Comparison of ENCODE assay signal across 9 cellular contexts in genomic region chr11:75565221-75565814, GRCh38. TPM values are rescaled to one million over a fixed set of nuclear protein-coding genes. Genes with fewer than 3 reads are reported as not detected.
DNase-seq lines count a peak whose midpoint lies in the region; TF ChIP-seq lines count a peak whose summit lies in the region.
"Had no signal": no experiment of that assay in that cellular context is flagged by ENCODE, and none has a peak within 500 bp of the region (broad histone marks: within the 10 kb centered on the region; RNA-seq: fewer than 3 reads in every experiment).

No MANE protein-coding gene starts in this region.

- peak overlapping the region; percentile 26 for H2BK5ac ChIP-seq in mesenchymal stem cell (ENCODE audit: low read depth, low read length, poor library complexity, severe bottlenecking)

- H2AFZ ChIP-seq in mesenchymal stem cell (ENCODE audit: low read depth, low read length), result no peak overlapping the region

- H3K4me1 ChIP-seq in HUES6 (ENCODE audit: control insufficient read depth, insufficient read depth, low read length) (peaks cover 41% of the 10 kb centered on the region), ectodermal cell (ENCODE audit: control insufficient read depth, insufficient read depth, low read length) (peaks cover 40% of the 10 kb centered on the region), mesenchymal stem cell (ENCODE audit: control insufficient read depth, insufficient read depth, low read depth, low read length) (peaks cover 48% of the 10 kb centered on the region)

- no peak for TF ChIP-seq CTCF in glutamatergic neuron (IDR thresholded peaks at IDR 0.05; ENCODE audit: partially characterized antibody, unreplicated experiment)

- H3K18ac ChIP-seq in mesenchymal stem cell (ENCODE audit: low read depth in 1 of 2, low read length in 2 of 2), result peak overlapping the region in 1 of 2 experiments; percentile 64

- DNase-seq in A172 (ENCODE audit: low spot score), result peak; percentile 92
- DNase-seq in mesenchymal stem cell, result peak; percentile 88
- no peak for DNase-seq in glutamatergic neuron
- DNase-seq in midbrain (lab: John Stamatoyannopoulos, UW), result no peak
- DNase-seq in NCI-H2171 treated with DMSO at 0.1 percent for 48 hours (lab: John Stamatoyannopoulos, UW), result no peak
- no peak for DNase-seq in OCI-M2 (lab: John Stamatoyannopoulos, UW; ENCODE audit: unreplicated experiment)
- DNase-seq: T-cell had no signal

- 37 to 46% methylated on average over 5 of the region's 5 CpGs for WGBS in ectodermal cell, 2 experiments
- WGBS in mesenchymal stem cell, result 25% methylated on average over 5 of the region's 5 CpGs

- H3K9me3 Mint-ChIP-seq in glutamatergic neuron (ENCODE audit: unreplicated experiment), result peaks cover 7% of the 10 kb centered on the region
- H3K9me3 Mint-ChIP-seq: T-cell had no signal

- H2BK12ac ChIP-seq in mesenchymal stem cell (ENCODE audit: low read length in 2 of 2), result no peak overlapping the region

- peaks cover 16% of the 10 kb centered on the region for H3K4me1 Mint-ChIP-seq in glutamatergic neuron (ENCODE audit: low read depth, unreplicated experiment)

- H3K9ac ChIP-seq in HUES6 (ENCODE audit: low read length) (peak overlapping the region; percentile 12), mesenchymal stem cell (ENCODE audit: low read length) (peak overlapping the region; percentile 95)

- peaks cover 10% of the 10 kb centered on the region for H3K27me3 Mint-ChIP-seq in glutamatergic neuron (ENCODE audit: unreplicated experiment)
- H3K27me3 Mint-ChIP-seq: T-cell had no signal

- no peak overlapping the region for H4K91ac ChIP-seq in mesenchymal stem cell (ENCODE audit: low read length)

- no peak overlapping the region for H3K14ac ChIP-seq in mesenchymal stem cell (ENCODE audit: low read length in 2 of 2)

- no peak overlapping the region for H3K4ac ChIP-seq in mesenchymal stem cell (ENCODE audit: low read depth in 1 of 2, low read length in 2 of 2)

- no peak overlapping the region for H3K4me2 ChIP-seq in mesenchymal stem cell (ENCODE audit: low read length, poor library complexity, severe bottlenecking)

- no peak overlapping the region for H2BK120ac ChIP-seq in mesenchymal stem cell (ENCODE audit: low read depth, low read length)

- no peaks in the 10 kb centered on the region for H3K36me3 Mint-ChIP-seq in glutamatergic neuron (ENCODE audit: unreplicated experiment)

- peaks cover 6% of the 10 kb centered on the region for H3K79me1 ChIP-seq in mesenchymal stem cell (replicated peaks; ENCODE audit: low read length, poor library complexity, severe bottlenecking)

- H3K27me3 ChIP-seq in HUES6 (ENCODE audit: control insufficient read depth, insufficient read depth, low read length) (no peaks in the 10 kb centered on the region), ectodermal cell (ENCODE audit: control insufficient read depth, insufficient read depth, low read length, poor library complexity, severe bottlenecking) (no peaks in the 10 kb centered on the region), mesenchymal stem cell (ENCODE audit: control insufficient read depth in 1 of 2, insufficient read depth in 1 of 2, low read length in 2 of 2) (no peaks in the 10 kb centered on the region)

- no peak overlapping the region for H3K4me3 Mint-ChIP-seq in glutamatergic neuron (ENCODE audit: unreplicated experiment)

- peak overlapping the region; percentile 89 for H2AK5ac ChIP-seq in mesenchymal stem cell (ENCODE audit: low read length, severe bottlenecking)

- H3K36me3 ChIP-seq in HUES6 (ENCODE audit: control insufficient read depth, insufficient read depth, low read length), result peaks cover 56% of the 10 kb centered on the region
- peaks cover 38% of the 10 kb centered on the region for H3K36me3 ChIP-seq in ectodermal cell (ENCODE audit: control insufficient read depth, insufficient read depth, low read length)
- H3K36me3 ChIP-seq in mesenchymal stem cell (ENCODE audit: control insufficient read depth in 1 of 2, insufficient read depth in 2 of 2, low read depth in 1 of 2, low read length in 2 of 2), result peaks cover 41 to 47% of the 10 kb centered on the region in 2 experiments

- H3K4me3 ChIP-seq in HUES6 (ENCODE audit: low read depth, low read length) (peak overlapping the region; percentile 5; the same call in 1 of the 2 replicates), ectodermal cell (ENCODE audit: insufficient read depth, low read depth, low read length) (peak overlapping the region; percentile 81), mesenchymal stem cell (ENCODE audit: insufficient read depth in 1 of 2, low read depth in 1 of 2, low read length in 2 of 2) (peak overlapping the region in 1 of 2 experiments; percentile 86)

- no peak overlapping the region for H2BK15ac ChIP-seq in mesenchymal stem cell (ENCODE audit: low read depth, poor library complexity, severe bottlenecking)

- H3K27ac ChIP-seq in HUES6 (ENCODE audit: low read depth, low read length) (peak overlapping the region; percentile 44; the same call in 1 of the 2 replicates), ectodermal cell (ENCODE audit: insufficient read depth, low read depth, low read length, poor library complexity, severe bottlenecking) (peak overlapping the region; percentile 53), mesenchymal stem cell (ENCODE audit: low read length, poor library complexity, severe bottlenecking) (peak overlapping the region; percentile 99)

- H3K9me3 ChIP-seq in HUES6 (ENCODE audit: control insufficient read depth, insufficient read depth, low read depth, low read length) (no peaks in the 10 kb centered on the region), ectodermal cell (ENCODE audit: control insufficient read depth, low read length) (no peaks in the 10 kb centered on the region), mesenchymal stem cell (ENCODE audit: control insufficient read depth, low read length) (no peaks in the 10 kb centered on the region)

- no peak overlapping the region for H4K8ac ChIP-seq in mesenchymal stem cell (ENCODE audit: low read length)

- peak overlapping the region in 1 of 2 experiments; percentile 11 for H3K23ac ChIP-seq in mesenchymal stem cell (ENCODE audit: low read length in 2 of 2)

- H3K27ac Mint-ChIP-seq in glutamatergic neuron (ENCODE audit: unreplicated experiment), result no peak overlapping the region

RNA-seq across cellular contexts. Expression of gene SERPINH1, which starts 3.3 kb away (rescaled TPM):
- total RNA-seq in A172 (2014; rRNA removed; shearing (Covaris generic)), result 387 and 394 TPM in 2 replicates
- polyA plus RNA-seq in ectodermal cell (2013, experiment 1 of 4), result 462 TPM
- polyA plus RNA-seq in ectodermal cell (2013, experiment 2 of 4), result 419 TPM
- polyA plus RNA-seq in ectodermal cell (2013, experiment 3 of 4), result 346 TPM
- polyA plus RNA-seq in ectodermal cell (2013, experiment 4 of 4), result 367 TPM
- 896 TPM for polyA plus RNA-seq in mesenchymal stem cell (2013, experiment 1 of 2)
- polyA plus RNA-seq in mesenchymal stem cell (2013, experiment 2 of 2), result 870 TPM
- total RNA-seq in glutamatergic neuron (ENCODE audit: unreplicated experiment), result 35.0 TPM

RNA-seq across cellular contexts. Expression of gene GDPD5, which starts 39.6 kb away (rescaled TPM):
- 33.7 and 49.4 TPM in 2 replicates for total RNA-seq in A172 (2014; rRNA removed; shearing (Covaris generic))
- polyA plus RNA-seq in ectodermal cell (2013, experiment 1 of 4), result 20.0 TPM
- polyA plus RNA-seq in ectodermal cell (2013, experiment 2 of 4), result 29.6 TPM
- polyA plus RNA-seq in ectodermal cell (2013, experiment 3 of 4), result 17.2 TPM
- 18.5 TPM for polyA plus RNA-seq in ectodermal cell (2013, experiment 4 of 4)
- 1.8 TPM for polyA plus RNA-seq in mesenchymal stem cell (2013, experiment 1 of 2)
- 1.4 TPM for polyA plus RNA-seq in mesenchymal stem cell (2013, experiment 2 of 2)
- 147 TPM for total RNA-seq in glutamatergic neuron (ENCODE audit: unreplicated experiment)

Comparison
In these comparisons a context has a peak if more than half of its experiments do, and no peak if none do; other contexts are left out.
1. DNase-seq: peak in A172 (single experiment) and mesenchymal stem cell (single experiment); none in glutamatergic neuron (single experiment), midbrain (single experiment), NCI-H2171 treated with DMSO at 0.1 percent for 48 hours (single experiment) and OCI-M2 (single experiment).
2. H3K27ac ChIP-seq: peak in every context shown above with its lines; median percentile 99 in mesenchymal stem cell; 53 in ectodermal cell; 44 in HUES6.
3. RNA of gene SERPINH1, which starts 3.3 kb away (total RNA-seq): 387 to 394 TPM in A172; 35.0 TPM in glutamatergic neuron (single experiment); every median in the first group is over 10 times any median in the second.